In genomic region chr15:43749690-43750345, GRCh38 we compare ENCODE assay signal across 8 cellular contexts. TPM values are rescaled to one million over a fixed set of nuclear protein-coding genes. Genes with fewer than 3 reads are reported as not detected.
A peak's percentile ranks its signal among the peaks of the same experiment; 100 is the strongest.
DNase-seq lines count a peak whose midpoint lies in the region; ATAC-seq and TF ChIP-seq lines count a peak whose summit lies in the region.

No MANE protein-coding gene starts in this region.

- H3K9me3 ChIP-seq in right cardiac atrium (ENCODE audit: control insufficient read depth, low read length) (no peaks in the 10 kb centered on the region), OCI-LY1 (ENCODE audit: low read length) (no peaks in the 10 kb centered on the region), colonic mucosa (no peaks in the 10 kb centered on the region)

- H2AFZ ChIP-seq in OCI-LY1 (ENCODE audit: low read length): no peak overlapping the region

- H3K27me3 ChIP-seq in right cardiac atrium (ENCODE audit: control insufficient read depth, insufficient read depth) (no peaks in the 10 kb centered on the region), OCI-LY1 (ENCODE audit: insufficient read depth, low read length) (no peaks in the 10 kb centered on the region), colonic mucosa (no peaks in the 10 kb centered on the region)

- no peaks in the 10 kb centered on the region for H3K9me2 ChIP-seq in OCI-LY1 (ENCODE audit: low read depth, low read length)

- H3K27ac ChIP-seq in right cardiac atrium (ENCODE audit: low read length) (peak overlapping the region; percentile 58), OCI-LY1 (ENCODE audit: low read depth, low read length, poor library complexity, severe bottlenecking) (peak overlapping the region; percentile 54), colonic mucosa (peak overlapping the region; percentile 2)

- H3K9ac ChIP-seq in OCI-LY1 (ENCODE audit: low read length): peak overlapping the region; percentile 36; the same call in 1 of the 2 replicates
- no peak overlapping the region for H3K9ac ChIP-seq in colonic mucosa (ENCODE audit: low read depth in 2 of 2, low read length in 2 of 2)

- ATAC-seq in right cardiac atrium (no peak), left ventricle myocardium superior (no peak), left cardiac atrium (no peak)

- H3K4me3 ChIP-seq in right cardiac atrium (ENCODE audit: low read length) (peak overlapping the region; percentile 4), OCI-LY1 (ENCODE audit: low read depth, low read length, poor library complexity, severe bottlenecking) (peak overlapping the region; percentile 72), colonic mucosa (no peak overlapping the region)

- no peak for TF ChIP-seq CTCF in OCI-LY1 (IDR thresholded peaks at IDR 0.05; ENCODE audit: low read length)
- no peak for TF ChIP-seq CTCF in colonic mucosa (IDR thresholded peaks at IDR 0.05)

- peaks cover 5% of the 10 kb centered on the region; the same call in 1 of the 2 replicates for H4K20me1 ChIP-seq in OCI-LY1 (ENCODE audit: insufficient read depth, low read length)

- DNase-seq in right cardiac atrium (no peak), left ventricle myocardium superior (no peak), colonic mucosa (no peak), NCI-H510A (lab: John Stamatoyannopoulos, UW) (no peak), NCI-H69 (lab: John Stamatoyannopoulos, UW) (no peak), left cardiac atrium (no peak)
- DNase-seq in stimulated activated CD4-positive, alpha-beta T cell treated with anti-CD3 and anti-CD28 coated beads, Interleukin-4, amount 100 ng/mL, for 4 hours: peak; percentile 18 to 43

- intact Hi-C loops in right cardiac atrium (cut with DNase I) (no loop called here), left ventricle myocardium superior (cut with micrococcal nuclease) (no loop called here), colonic mucosa (cut with DNase I) (no loop called here), left cardiac atrium (cut with DNase I) (no loop called here)

- peaks cover 4% of the 10 kb centered on the region for H3K4me1 ChIP-seq in right cardiac atrium (ENCODE audit: control insufficient read depth, insufficient read depth, low read length)
- H3K4me1 ChIP-seq in OCI-LY1 (ENCODE audit: insufficient read depth, low read length, severe bottlenecking): peaks cover 57% of the 10 kb centered on the region
- H3K4me1 ChIP-seq in colonic mucosa: peaks cover 7% of the 10 kb centered on the region

- H3K36me3 ChIP-seq in OCI-LY1 (ENCODE audit: insufficient read depth, low read length) (peaks cover 68% of the 10 kb centered on the region), colonic mucosa (peaks cover 6% of the 10 kb centered on the region)

- WGBS in right cardiac atrium: 62% methylated on average over 12 of the region's 12 CpGs

- H3K4me2 ChIP-seq in OCI-LY1 (ENCODE audit: low read length): peak overlapping the region; percentile 69

- H3K79me2 ChIP-seq in OCI-LY1 (ENCODE audit: insufficient read depth, low read length): peaks cover 82% of the 10 kb centered on the region

- no peaks in the 10 kb centered on the region for H3F3A ChIP-seq in OCI-LY1 (ENCODE audit: insufficient read depth, low read length)

RNA-seq across cellular contexts. Expression of gene PDIA3, which starts 3.6 kb away (rescaled TPM):
- total RNA-seq in right cardiac atrium: 100 to 1,000 TPM; 151 to 251 (median 216) TPM
- 156 TPM for polyA plus RNA-seq in right cardiac atrium
- total RNA-seq in left ventricle myocardium superior: 152 TPM
- 100 to 1,000 TPM; 554 to 846 TPM for total RNA-seq in colonic mucosa
- total RNA-seq in left cardiac atrium: 100 to 1,000 TPM; 260 to 267 TPM

RNA-seq across cellular contexts. Expression of gene ELL3, which starts 26.9 kb away (rescaled TPM):
- total RNA-seq in right cardiac atrium (1 to 10 TPM; 1.6 to 2.8 (median 1.9) TPM), left ventricle myocardium superior (1.3 TPM), colonic mucosa (10 to 100 TPM; 23.3 to 34.9 TPM), left cardiac atrium (1 to 10 TPM in 1 of 2 donors, under 1 TPM in 1; 0.47 to 1.6 TPM)
- polyA plus RNA-seq in right cardiac atrium: 1.1 TPM

RNA-seq across cellular contexts. Expression of gene SERF2, which starts 42.3 kb away (rescaled TPM):
- total RNA-seq in right cardiac atrium (1,000 to 10,000 TPM in 1 of 4 donors, 100 to 1,000 TPM in 3; 889 to 1,080 (median 940) TPM), left ventricle myocardium superior (1,014 TPM), colonic mucosa (1,000 to 10,000 TPM; 1,223 to 1,445 TPM), left cardiac atrium (100 to 1,000 TPM; 868 to 923 TPM)
- polyA plus RNA-seq in right cardiac atrium: 2,656 TPM

RNA-seq across cellular contexts. Expression of gene SERINC4, which starts 50.2 kb away (rescaled TPM):
- under 1 TPM in 3 of 4 donors, not detected in 1; 0.12 to 0.29 (median 0.25) TPM for total RNA-seq in right cardiac atrium
- polyA plus RNA-seq in right cardiac atrium: 0.41 TPM
- total RNA-seq in left ventricle myocardium superior: not detected
- total RNA-seq in colonic mucosa: under 1 TPM; 0.21 to 0.44 TPM
- total RNA-seq in left cardiac atrium: under 1 TPM; 0.18 to 0.24 TPM

RNA-seq across cellular contexts. Expression of gene HYPK, which starts 50.6 kb away (rescaled TPM):
- 10 to 100 TPM in 3 of 4 donors, 1 to 10 TPM in 1; 9.6 to 16.0 (median 14.5) TPM for total RNA-seq in right cardiac atrium
- polyA plus RNA-seq in right cardiac atrium: 37.9 TPM
- total RNA-seq in left ventricle myocardium superior: 12.3 TPM
- total RNA-seq in colonic mucosa: 10 to 100 TPM in 1 of 2 donors, 1 to 10 TPM in 1; 5.0 to 25.7 TPM
- total RNA-seq in left cardiac atrium: 10 to 100 TPM in 1 of 2 donors, 1 to 10 TPM in 1; 9.6 to 11.2 TPM

Comparison
In these comparisons a context has a peak if more than half of its experiments do, and no peak if none do; other contexts are left out.
1. DNase-seq: peak in stimulated activated CD4-positive, alpha-beta T cell treated with anti-CD3 and anti-CD28 coated beads, Interleukin-4, amount 100 ng/mL, for 4 hours (2 of 2); none in right cardiac atrium (0 of 3), left ventricle myocardium superior (single experiment), colonic mucosa (single experiment), NCI-H510A (single experiment), NCI-H69 (single experiment) and left cardiac atrium (single experiment).
2. H3K27ac ChIP-seq: peak in every context shown above with its lines; median percentile 58 in right cardiac atrium; 54 in OCI-LY1; 2 in colonic mucosa.
3. RNA of gene ELL3, which starts 26.9 kb away (total RNA-seq): 23.3 to 34.9 TPM in colonic mucosa; 1.6 to 2.8 TPM in right cardiac atrium, 0.47 to 1.6 TPM in left cardiac atrium and 1.3 TPM in left ventricle myocardium superior (single experiment); every median in the first group is over 4 times any median in the second.